Comparison of ENCODE assay signal across 27 cellular contexts in the genomic region with DNA sequence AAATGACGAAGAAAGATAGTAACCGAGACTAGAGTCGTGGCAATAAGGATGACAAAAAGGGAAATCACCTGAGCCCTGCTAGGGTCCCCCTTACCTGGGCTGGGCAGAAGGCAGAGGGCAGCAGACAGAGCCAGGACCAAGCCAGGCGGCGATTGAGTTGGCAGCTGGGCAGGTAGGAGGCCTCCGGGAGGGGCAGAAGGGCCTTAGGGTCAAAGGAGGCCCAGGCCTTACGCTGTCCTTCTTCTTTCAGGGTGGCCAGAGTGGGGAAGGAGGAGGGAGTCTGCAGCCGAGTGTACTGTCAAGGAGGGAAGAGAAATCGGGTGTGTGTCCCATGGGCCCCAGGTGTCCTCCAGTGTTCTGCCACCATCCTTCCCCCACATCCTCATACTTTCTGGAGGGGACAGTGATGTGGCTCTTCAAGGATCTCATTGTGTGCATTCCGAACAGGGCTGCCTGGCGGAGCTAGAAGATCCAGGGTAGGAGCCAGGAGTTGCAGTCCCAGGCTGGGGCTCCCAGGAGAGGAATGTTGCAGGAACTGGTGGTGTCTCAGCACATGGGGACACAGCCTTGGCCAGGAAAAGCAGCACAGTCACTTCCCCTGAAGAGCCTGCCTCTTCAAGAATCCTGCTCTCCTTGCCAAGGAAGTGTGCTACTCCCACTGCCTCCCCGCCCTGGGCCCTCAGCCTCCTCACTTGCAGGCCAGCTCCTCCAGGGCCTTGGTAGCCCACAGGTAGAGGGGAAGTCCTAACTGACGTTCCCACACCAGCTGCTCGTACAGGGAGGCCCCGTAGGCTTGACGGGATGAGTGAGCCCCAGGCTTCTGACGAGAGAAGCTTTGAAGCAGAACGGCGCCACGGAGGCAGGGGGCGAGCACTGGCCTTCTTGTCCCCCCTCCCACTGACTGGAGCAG. TPM values are rescaled to one million over a fixed set of nuclear protein-coding genes. Genes with fewer than 3 reads are reported as not detected.
"Had no signal": no experiment of that assay in that cellular context is flagged by ENCODE, and none has a peak within 500 bp of the region (broad histone marks: within the 10 kb centered on the region; RNA-seq: fewer than 3 reads in every experiment).

No MANE protein-coding gene starts in this region.

- H3K9me3 ChIP-seq: adrenal gland, ascending aorta, esophagus muscularis mucosa, ovary, psoas muscle, stomach, transverse colon, vagina had no signal

- H3K27ac Mint-ChIP-seq: activated CD8-positive, alpha-beta T cell treated with anti-CD3 and anti-CD28 coated beads, Interleukin-2, amount 10 ng/mL, durations not matched to agents 7 days and 5 days; activated T-helper 2 cell treated with anti-CD3 and anti-CD28 coated beads, Interferon-gamma antibody, Interleukin-2, Interleukin-4, amounts not matched to agents 10 μg/mL and 5 μg/mL and 100 μg/mL, durations not matched to agents 14 hours and 24 hours and 36 hours; effector memory CD8-positive, alpha-beta T cell had no signal

- H3K9me3 Mint-ChIP-seq: activated T-cell treated with anti-CD3 and anti-CD28 coated beads, Interleukin-2, amount 50 U/mL, for 4 hours; activated T-helper 2 cell treated with anti-CD3 and anti-CD28 coated beads, Interferon-gamma antibody, Interleukin-2, Interleukin-4, amounts not matched to agents 10 μg/mL and 5 μg/mL and 100 μg/mL, durations not matched to agents 14 hours and 24 hours and 36 hours; central memory CD8-positive, alpha-beta T cell; effector memory CD8-positive, alpha-beta T cell; naive B cell had no signal

- H3K27me3 ChIP-seq: adrenal gland, ascending aorta, brain microvascular endothelial cell, dorsolateral prefrontal cortex, esophagus muscularis mucosa, ovary, stomach, transverse colon, vagina had no signal

- H3K27ac ChIP-seq: adrenal gland, ascending aorta, brain microvascular endothelial cell, esophagus muscularis mucosa, ovary, psoas muscle, stomach, transverse colon, vagina had no signal

- DNase-seq: activated CD4-positive, alpha-beta T cell treated with anti-CD3 and anti-CD28 coated beads for 1 hour; activated CD4-positive, alpha-beta T cell treated with anti-CD3 and anti-CD28 coated beads, Interleukin-2, amount 50 U/mL, for 1 hour; activated CD8-positive, alpha-beta T cell treated with anti-CD3 and anti-CD28 coated beads, Interleukin-2, amount 10 ng/mL, durations not matched to agents 7 days and 5 days; activated naive CD4-positive, alpha-beta T cell; activated T-cell treated with anti-CD3 and anti-CD28 coated beads, Interleukin-2, amount 50 U/mL, for 4 hours; adrenal gland; brain microvascular endothelial cell; dorsolateral prefrontal cortex; effector memory CD8-positive, alpha-beta T cell; glutamatergic neuron; left colon; naive B cell; ovary; psoas muscle; right cardiac atrium; stimulated activated CD4-positive, alpha-beta T cell treated with anti-CD3 and anti-CD28 coated beads, Interleukin-4, amount 100 ng/mL, for 4 hours; stomach; T-helper 1 cell; T-helper 9 cell; transverse colon had no signal

- H3K4me1 ChIP-seq: adrenal gland, ascending aorta, esophagus muscularis mucosa, psoas muscle, stomach, transverse colon, vagina had no signal

- H3K4me3 Mint-ChIP-seq: activated CD8-positive, alpha-beta T cell treated with anti-CD3 and anti-CD28 coated beads, Interleukin-2, amount 10 ng/mL, durations not matched to agents 7 days and 5 days; activated T-cell treated with anti-CD3 and anti-CD28 coated beads, Interleukin-2, amount 50 U/mL, for 4 hours; central memory CD8-positive, alpha-beta T cell; effector memory CD8-positive, alpha-beta T cell; naive B cell had no signal

- H3K4me3 ChIP-seq: adrenal gland, ascending aorta, dorsolateral prefrontal cortex, esophagus muscularis mucosa, lung, ovary, psoas muscle, stomach, transverse colon, vagina had no signal

- H3K27me3 Mint-ChIP-seq: central memory CD8-positive, alpha-beta T cell; effector memory CD8-positive, alpha-beta T cell; naive B cell had no signal

- ATAC-seq: activated CD8-positive, alpha-beta T cell treated with anti-CD3 and anti-CD28 coated beads, Interleukin-2, amount 10 ng/mL, durations not matched to agents 7 days and 5 days; activated T-cell treated with anti-CD3 and anti-CD28 coated beads, Interleukin-2, amount 50 U/mL, for 4 hours; effector memory CD8-positive, alpha-beta T cell; left colon; psoas muscle had no signal

- H3K36me3 ChIP-seq: ovary had no signal

RNA-seq across cellular contexts. Expression of a gene that starts 24.2 kb away (rescaled TPM):
- total RNA-seq: ascending aorta, mesenteric fat pad, vagina had no signal
